22 cellular contexts compared by ENCODE assay signal in the genomic region with DNA sequence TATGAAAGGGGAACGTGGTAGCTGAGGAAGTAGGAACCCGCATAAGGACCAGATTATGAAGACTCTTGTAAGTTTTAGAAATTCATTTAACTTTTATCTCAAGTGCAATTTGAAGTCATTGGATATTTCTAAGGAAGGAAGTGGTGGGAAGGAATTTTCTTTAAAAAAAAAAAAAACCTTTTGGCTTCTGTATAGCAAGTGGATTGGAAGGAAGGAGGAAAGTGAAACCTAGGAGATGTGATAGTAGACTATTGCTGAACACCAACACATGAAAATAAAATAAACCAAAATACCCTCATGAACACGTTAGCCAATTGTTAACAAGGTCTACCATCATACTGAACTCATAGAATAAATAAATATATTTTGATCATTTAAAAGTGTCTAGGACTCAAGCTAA.
DNase-seq lines count a peak whose midpoint lies in the region; ATAC-seq and TF ChIP-seq lines count a peak whose summit lies in the region.
"Had no signal": no experiment of that assay in that cellular context is flagged by ENCODE, and none has a peak within 500 bp of the region (broad histone marks: within the 10 kb centered on the region; RNA-seq: fewer than 3 reads in every experiment).

No MANE protein-coding gene starts in this region.

- H3K9me2 ChIP-seq in SU-DHL-6 (replicated peaks; ENCODE audit: insufficient read depth, low read length), result no peaks in the 10 kb centered on the region
- H3K9me2 ChIP-seq: SK-N-SH had no signal

- H3K27ac ChIP-seq in SU-DHL-6 (ENCODE audit: low read depth, low read length), result no peak overlapping the region
- H3K27ac ChIP-seq: GM23248, RWPE1 had no signal

- H3K36me3 Mint-ChIP-seq in natural killer cell treated with Interleukin-12 subunit alpha and Interleukin-12 subunit beta and Interleukin-15 and Interleukin-18, amount 100 ng/mL, for 72 hours, result peaks cover 6% of the 10 kb centered on the region
- no peaks in the 10 kb centered on the region for H3K36me3 Mint-ChIP-seq in natural killer cell
- H3K36me3 Mint-ChIP-seq: CD8-positive, alpha-beta T cell had no signal

- H3K4me2 ChIP-seq in SU-DHL-6 (ENCODE audit: low read depth, low read length, poor library complexity, severe bottlenecking), result no peak overlapping the region
- H3K4me2 ChIP-seq: SK-N-SH had no signal

- no peak overlapping the region for H3K9ac ChIP-seq in SU-DHL-6 (ENCODE audit: low read length)
- H3K9ac ChIP-seq: BLaER1 treated with 17β-estradiol and CSF1 and Interleukin-3, amounts not matched to agents 10 nM and 100 nM; GM23248; SK-N-SH had no signal

- H3K4me3 Mint-ChIP-seq in natural killer cell treated with Interleukin-12 subunit alpha and Interleukin-12 subunit beta and Interleukin-15 and Interleukin-18, amount 100 ng/mL, for 72 hours, result no peak overlapping the region
- H3K4me3 Mint-ChIP-seq in natural killer cell, result no peak overlapping the region
- H3K4me3 Mint-ChIP-seq: CD8-positive, alpha-beta T cell; H9 had no signal

- H3K9me3 ChIP-seq in SU-DHL-6 (ENCODE audit: insufficient read depth, low read length), result no peaks in the 10 kb centered on the region
- H3K9me3 ChIP-seq: SK-N-SH had no signal

- DNase-seq in natural killer cell treated with Interleukin-12 subunit alpha and Interleukin-12 subunit beta and Interleukin-15 and Interleukin-18, amount 100 ng/mL, for 72 hours (ENCODE audit: low spot score), result no peak
- DNase-seq in natural killer cell, result no peak
- DNase-seq in epithelial cell of proximal tubule (ENCODE audit: low read depth), result no peak
- DNase-seq: CD8-positive, alpha-beta T cell; GM23248; H9; KBM-7; NCI-H1105; NCI-H146; NCI-H2029; NCI-H2227 treated with DMSO at 0.1 percent for 48 hours; NCI-H510A treated with DMSO at 0.1 percent for 48 hours; NCI-H748 treated with DMSO at 0.1 percent for 48 hours; SHP77 treated with DMSO at 0.1 percent for 48 hours; SK-N-SH had no signal

- peaks cover 46 to 48% of the 10 kb centered on the region in 2 donors for H3K4me1 Mint-ChIP-seq in natural killer cell treated with Interleukin-12 subunit alpha and Interleukin-12 subunit beta and Interleukin-15 and Interleukin-18, amount 100 ng/mL, for 72 hours (ENCODE audit: low read depth in 2 of 2)
- H3K4me1 Mint-ChIP-seq in natural killer cell, result peaks cover 0 to 7% of the 10 kb centered on the region in 2 donors

- no peaks in the 10 kb centered on the region for H3K27me3 ChIP-seq in SU-DHL-6 (ENCODE audit: low read length)
- H3K27me3 ChIP-seq: BLaER1 treated with 17β-estradiol and CSF1 and Interleukin-3, amounts not matched to agents 10 nM and 100 nM had no signal

- H3K36me3 ChIP-seq in SU-DHL-6 (ENCODE audit: low read length), result no peaks in the 10 kb centered on the region
- H3K36me3 ChIP-seq: BLaER1 treated with 17β-estradiol and CSF1 and Interleukin-3, amounts not matched to agents 10 nM and 100 nM had no signal

- H3K4me3 ChIP-seq in SU-DHL-6 (ENCODE audit: insufficient read depth, low read length, poor library complexity, severe bottlenecking) (no peak overlapping the region), epithelial cell of proximal tubule (ENCODE audit: low read depth, low read length) (peak overlapping the region; percentile 45)
- H3K4me3 ChIP-seq: BLaER1 treated with 17β-estradiol and CSF1 and Interleukin-3, amounts not matched to agents 10 nM and 100 nM; GM23248 had no signal

- no peaks in the 10 kb centered on the region for H3K79me2 ChIP-seq in SU-DHL-6 (ENCODE audit: insufficient read depth, low read length)

- no peaks in the 10 kb centered on the region for H3F3A ChIP-seq in SU-DHL-6 (ENCODE audit: insufficient read depth)

- intact Hi-C loops in natural killer cell (cut with micrococcal nuclease), result no loop called here

- ATAC-seq in natural killer cell treated with Interleukin-12 subunit alpha and Interleukin-12 subunit beta and Interleukin-15 and Interleukin-18, amount 100 ng/mL, for 72 hours, result no peak
- no peak for ATAC-seq in natural killer cell
- ATAC-seq in HG02981 (IDR thresholded peaks at IDR 0.05; ENCODE audit: unreplicated experiment), result no peak
- no peak for ATAC-seq in HG03095 (IDR thresholded peaks at IDR 0.05; ENCODE audit: unreplicated experiment)
- no peak for ATAC-seq in esophagus mucosa
- ATAC-seq in GM21529 (IDR thresholded peaks at IDR 0.05; ENCODE audit: unreplicated experiment), result no peak
- ATAC-seq: CD8-positive, alpha-beta T cell had no signal

- H4K20me1 ChIP-seq in SU-DHL-6 (ENCODE audit: low read depth, low read length), result no peaks in the 10 kb centered on the region
- H4K20me1 ChIP-seq: BLaER1 treated with 17β-estradiol and CSF1 and Interleukin-3, amounts not matched to agents 10 nM and 100 nM had no signal

- H3K9me3 Mint-ChIP-seq in natural killer cell treated with Interleukin-12 subunit alpha and Interleukin-12 subunit beta and Interleukin-15 and Interleukin-18, amount 100 ng/mL, for 72 hours, result no peaks in the 10 kb centered on the region
- no peaks in the 10 kb centered on the region for H3K9me3 Mint-ChIP-seq in natural killer cell
- H3K9me3 Mint-ChIP-seq: CD8-positive, alpha-beta T cell; H9 had no signal

- TF ChIP-seq CTCF in natural killer cell (IDR thresholded peaks at IDR 0.05), result no peak
- no peak for TF ChIP-seq CTCF in SU-DHL-6 (IDR thresholded peaks at IDR 0.05; ENCODE audit: insufficient read depth, low read length, poor library complexity, severe bottlenecking)
- TF ChIP-seq CTCF in epithelial cell of proximal tubule (conservative IDR thresholded peaks at IDR 0.05; ENCODE audit: low read depth, low read length), result no peak

- peak overlapping the region; percentile 6 for H2AFZ ChIP-seq in SU-DHL-6 (ENCODE audit: low read depth, low read length, severe bottlenecking)
- H2AFZ ChIP-seq: GM23248 had no signal

- H3K27ac Mint-ChIP-seq in natural killer cell treated with Interleukin-12 subunit alpha and Interleukin-12 subunit beta and Interleukin-15 and Interleukin-18, amount 100 ng/mL, for 72 hours, result peak overlapping the region; percentile 12 to 14
- H3K27ac Mint-ChIP-seq in natural killer cell, result no peak overlapping the region
- H3K27ac Mint-ChIP-seq: CD8-positive, alpha-beta T cell; H9 had no signal

- no peaks in the 10 kb centered on the region for H3K27me3 Mint-ChIP-seq in natural killer cell treated with Interleukin-12 subunit alpha and Interleukin-12 subunit beta and Interleukin-15 and Interleukin-18, amount 100 ng/mL, for 72 hours
- H3K27me3 Mint-ChIP-seq in natural killer cell (ENCODE audit: low read depth in 2 of 2), result no peaks in the 10 kb centered on the region

Comparison
In these comparisons a context has a peak if more than half of its experiments do, and no peak if none do; other contexts are left out.
1. H3K27ac Mint-ChIP-seq: peak in natural killer cell treated with Interleukin-12 subunit alpha and Interleukin-12 subunit beta and Interleukin-15 and Interleukin-18, amount 100 ng/mL, for 72 hours (2 of 2); none in natural killer cell (0 of 2).